In the genomic region with DNA sequence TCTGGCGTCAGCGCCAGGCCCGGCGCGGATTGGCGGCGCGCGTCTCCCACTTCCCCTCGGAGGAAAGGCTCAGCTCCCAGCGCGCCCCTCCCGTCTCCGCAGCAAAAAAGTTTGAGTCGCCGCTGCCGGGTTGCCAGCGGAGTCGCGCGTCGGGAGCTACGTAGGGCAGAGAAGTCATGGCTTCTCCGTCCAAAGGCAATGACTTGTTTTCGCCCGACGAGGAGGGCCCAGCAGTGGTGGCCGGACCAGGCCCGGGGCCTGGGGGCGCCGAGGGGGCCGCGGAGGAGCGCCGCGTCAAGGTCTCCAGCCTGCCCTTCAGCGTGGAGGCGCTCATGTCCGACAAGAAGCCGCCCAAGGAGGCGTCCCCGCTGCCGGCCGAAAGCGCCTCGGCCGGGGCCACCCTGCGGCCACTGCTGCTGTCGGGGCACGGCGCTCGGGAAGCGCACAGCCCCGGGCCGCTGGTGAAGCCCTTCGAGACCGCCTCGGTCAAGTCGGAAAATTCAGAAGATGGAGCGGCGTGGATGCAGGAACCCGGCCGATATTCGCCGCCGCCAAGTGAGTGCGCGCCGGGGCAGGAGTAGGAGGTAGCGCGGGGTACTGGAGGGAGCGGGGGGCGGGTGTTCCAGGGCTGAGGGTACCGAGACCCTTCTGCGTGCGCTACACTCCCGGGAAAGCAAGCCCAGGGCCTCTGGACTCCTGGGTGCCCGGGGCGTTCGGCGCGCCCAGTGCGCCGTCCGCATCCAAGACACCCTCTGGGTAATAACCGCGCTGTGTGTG, we compare ENCODE assay signal across 8 cellular contexts. TPM values are rescaled to one million over a fixed set of nuclear protein-coding genes. Genes with fewer than 3 reads are reported as not detected.
DNase-seq lines count a peak whose midpoint lies in the region; ATAC-seq and TF ChIP-seq lines count a peak whose summit lies in the region.

A gene (plus strand): TSS at position 99 of the 777 bp plus-strand sequence. CDS start 78 bp downstream, at position 177.

- peak within 1 kb of the TSS; percentile 84 for H3K27ac ChIP-seq in suprapubic skin

- H3K36me3 Mint-ChIP-seq in activated T-helper 1 cell treated with anti-CD3 and anti-CD28 coated beads, Interleukin-12 subunit alpha, Interleukin-12 subunit beta, Interleukin-2, Interleukin-4 antibody, amounts not matched to agents 30 ng/mL and 10 ng/mL and 1 ng/mL, durations not matched to agents 14 hours and 24 hours and 36 hours (ENCODE audit: low read depth): no peaks in the 10 kb centered on the region
- H3K36me3 Mint-ChIP-seq in naive thymus-derived CD8-positive, alpha-beta T cell: peaks cover 0 to 8% (median 6%) of the 10 kb centered on the region in 3 donors

- peak within 1 kb of the TSS; percentile 66 for H3K4me3 ChIP-seq in LNCaP clone FGC (ENCODE audit: low read depth, low read length)
- H3K4me3 ChIP-seq in fibroblast of villous mesenchyme (ENCODE audit: low read depth, low read length): peak within 1 kb of the TSS; percentile 76
- peak within 1 kb of the TSS; percentile 85 for H3K4me3 ChIP-seq in suprapubic skin

- H3K27ac Mint-ChIP-seq in activated T-helper 1 cell treated with anti-CD3 and anti-CD28 coated beads, Interleukin-12 subunit alpha, Interleukin-12 subunit beta, Interleukin-2, Interleukin-4 antibody, amounts not matched to agents 30 ng/mL and 10 ng/mL and 1 ng/mL, durations not matched to agents 14 hours and 24 hours and 36 hours: peak within 1 kb of the TSS; percentile 31
- H3K27ac Mint-ChIP-seq in naive thymus-derived CD8-positive, alpha-beta T cell: peak within 1 kb of the TSS in 1 of 10 donors; percentile 77

- H3K36me3 ChIP-seq in suprapubic skin: peaks cover 6% of the 10 kb centered on the region

- DNase-seq in AG08395 (ENCODE audit: low spot score): peak; percentile 97
- peak; percentile 65 for DNase-seq in LNCaP clone FGC (ENCODE audit: low read depth)
- no peak for DNase-seq in activated T-helper 1 cell treated with anti-CD3 and anti-CD28 coated beads, Interleukin-12 subunit alpha, Interleukin-12 subunit beta, Interleukin-2, Interleukin-4 antibody, amounts not matched to agents 30 ng/mL and 10 ng/mL and 1 ng/mL, durations not matched to agents 14 hours and 24 hours and 36 hours (ENCODE audit: low spot score)
- DNase-seq in fibroblast of villous mesenchyme (ENCODE audit: low read depth): peak; percentile 91
- DNase-seq in naive thymus-derived CD8-positive, alpha-beta T cell: no peak
- peak; percentile 89 to 93 for DNase-seq in suprapubic skin (ENCODE audit: low spot score in 2 of 2)
- no peak for DNase-seq in AML-193 (lab: John Stamatoyannopoulos, UW)
- DNase-seq in DMS153 (lab: John Stamatoyannopoulos, UW): no peak

- no peak for TF ChIP-seq EP300 in suprapubic skin (IDR thresholded peaks at IDR 0.05)

- no peaks in the 10 kb centered on the region for H3K9me3 ChIP-seq in suprapubic skin

- H3K4me3 Mint-ChIP-seq in activated T-helper 1 cell treated with anti-CD3 and anti-CD28 coated beads, Interleukin-12 subunit alpha, Interleukin-12 subunit beta, Interleukin-2, Interleukin-4 antibody, amounts not matched to agents 30 ng/mL and 10 ng/mL and 1 ng/mL, durations not matched to agents 14 hours and 24 hours and 36 hours: peak within 1 kb of the TSS; percentile 15
- peak within 1 kb of the TSS; percentile 16 to 82 (median 74) for H3K4me3 Mint-ChIP-seq in naive thymus-derived CD8-positive, alpha-beta T cell

- ATAC-seq in naive thymus-derived CD8-positive, alpha-beta T cell: no peak

- peaks cover 58% of the 10 kb centered on the region for H3K27me3 ChIP-seq in suprapubic skin

- intact Hi-C loops in activated T-helper 1 cell treated with anti-CD3 and anti-CD28 coated beads, Interleukin-12 subunit alpha, Interleukin-12 subunit beta, Interleukin-2, Interleukin-4 antibody, amounts not matched to agents 30 ng/mL and 10 ng/mL and 1 ng/mL, durations not matched to agents 14 hours and 24 hours and 36 hours (cut with micrococcal nuclease): loop anchor here (5.0 kb wide), 1 partner anchor 1477 kb away; no protein-coding TSS in a partner anchor

- TF ChIP-seq POLR2A in suprapubic skin (IDR thresholded peaks at IDR 0.05): peak in 1 of 2 donors; percentile 18

- TF ChIP-seq CTCF in LNCaP clone FGC (IDR thresholded peaks at IDR 0.05; ENCODE audit: control insufficient read depth, extremely low read depth, insufficient read depth) (no peak), fibroblast of villous mesenchyme (IDR thresholded peaks at IDR 0.05; ENCODE audit: insufficient read depth, low read depth, low read length) (peak; percentile 1), suprapubic skin (IDR thresholded peaks at IDR 0.05) (no peak)

- under 1% methylated on average over 63 of the region's 87 CpGs for WGBS in suprapubic skin

- peaks cover 82% of the 10 kb centered on the region for H3K27me3 Mint-ChIP-seq in activated T-helper 1 cell treated with anti-CD3 and anti-CD28 coated beads, Interleukin-12 subunit alpha, Interleukin-12 subunit beta, Interleukin-2, Interleukin-4 antibody, amounts not matched to agents 30 ng/mL and 10 ng/mL and 1 ng/mL, durations not matched to agents 14 hours and 24 hours and 36 hours (ENCODE audit: insufficient read depth)
- H3K27me3 Mint-ChIP-seq in naive thymus-derived CD8-positive, alpha-beta T cell: peaks cover 54 to 86% (median 74%) of the 10 kb centered on the region in 5 donors

- peaks cover 4% of the 10 kb centered on the region for H3K9me3 Mint-ChIP-seq in activated T-helper 1 cell treated with anti-CD3 and anti-CD28 coated beads, Interleukin-12 subunit alpha, Interleukin-12 subunit beta, Interleukin-2, Interleukin-4 antibody, amounts not matched to agents 30 ng/mL and 10 ng/mL and 1 ng/mL, durations not matched to agents 14 hours and 24 hours and 36 hours
- H3K9me3 Mint-ChIP-seq in naive thymus-derived CD8-positive, alpha-beta T cell: peaks cover 0 to 10% (median 0%) of the 10 kb centered on the region in 9 donors

- peaks cover 41% of the 10 kb centered on the region for H3K4me1 ChIP-seq in suprapubic skin

- H3K4me1 Mint-ChIP-seq in activated T-helper 1 cell treated with anti-CD3 and anti-CD28 coated beads, Interleukin-12 subunit alpha, Interleukin-12 subunit beta, Interleukin-2, Interleukin-4 antibody, amounts not matched to agents 30 ng/mL and 10 ng/mL and 1 ng/mL, durations not matched to agents 14 hours and 24 hours and 36 hours (ENCODE audit: low read depth): peaks cover 5% of the 10 kb centered on the region
- H3K4me1 Mint-ChIP-seq in naive thymus-derived CD8-positive, alpha-beta T cell: peaks cover 4 to 26% (median 15%) of the 10 kb centered on the region in 4 donors

- POLR2A ChIA-PET in naive thymus-derived CD8-positive, alpha-beta T cell (lab: Charles Lee): no interaction called here

RNA-seq across cellular contexts. Expression of the gene that starts here (rescaled TPM):
- not detected in 2 replicates for total RNA-seq in activated T-helper 1 cell treated with anti-CD3 and anti-CD28 coated beads, Interleukin-12 subunit alpha, Interleukin-12 subunit beta, Interleukin-2, Interleukin-4 antibody, amounts not matched to agents 30 ng/mL and 10 ng/mL and 1 ng/mL, durations not matched to agents 14 hours and 24 hours and 36 hours
- total RNA-seq in fibroblast of villous mesenchyme: 0.32 and 0.43 TPM in 2 replicates
- total RNA-seq in naive thymus-derived CD8-positive, alpha-beta T cell: not detected
- polyA plus RNA-seq in naive thymus-derived CD8-positive, alpha-beta T cell: not detected
- 10 to 100 TPM in 2 of 4 donors, 1 to 10 TPM in 2; 3.5 to 23.1 (median 9.9) TPM for total RNA-seq in suprapubic skin

Comparison
In these comparisons a context has a peak if more than half of its experiments do, and no peak if none do; other contexts are left out.
1. Peak in DNase-seq and H3K4me3 ChIP-seq in fibroblast of villous mesenchyme; RNA of the gene not detected or under 1 TPM.
2. DNase-seq: peak in AG08395 (single experiment), LNCaP clone FGC (single experiment) and suprapubic skin (2 of 2); none in activated T-helper 1 cell treated with anti-CD3 and anti-CD28 coated beads, Interleukin-12 subunit alpha, Interleukin-12 subunit beta, Interleukin-2, Interleukin-4 antibody, amounts not matched to agents 30 ng/mL and 10 ng/mL and 1 ng/mL, durations not matched to agents 14 hours and 24 hours and 36 hours (single experiment), naive thymus-derived CD8-positive, alpha-beta T cell (0 of 10), AML-193 (0 of 2) and DMS153 (single experiment).
3. Peak in every context shown above with its lines, with median percentiles within 50 percentile points of each other: H3K4me3 ChIP-seq.